ENCODE assay signal across 33 cellular contexts in the genomic region with DNA sequence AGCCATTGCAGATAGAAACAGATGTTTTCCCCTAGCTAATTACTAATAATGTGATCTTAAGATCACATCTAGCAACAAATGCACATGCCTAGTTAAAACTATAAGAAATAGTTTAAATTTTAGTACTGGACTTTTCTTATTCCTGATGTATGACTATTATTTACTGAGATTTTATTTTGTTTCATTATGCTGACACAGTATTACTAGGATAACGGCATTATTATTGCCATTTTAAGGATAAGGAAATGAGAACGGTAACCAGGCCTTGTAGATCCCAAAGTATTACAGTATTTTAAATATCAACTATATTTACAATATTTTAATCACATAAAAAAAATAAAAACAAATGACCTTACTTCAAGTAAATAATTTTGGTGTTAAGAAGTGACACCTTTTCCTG.
"Had no signal": no experiment of that assay in that cellular context is flagged by ENCODE, and none has a peak within 500 bp of the region (broad histone marks: within the 10 kb centered on the region; RNA-seq: fewer than 3 reads in every experiment).

No MANE protein-coding gene starts in this region.

- FAIRE-seq: astrocyte, bronchial epithelial cell, colon had no signal

- H3K36me3 ChIP-seq: adrenal gland, ascending aorta, brain microvascular endothelial cell, breast epithelium, cardiac muscle cell had no signal

- DNase-seq: activated effector memory CD4-positive, alpha-beta T cell treated with anti-CD3 and anti-CD28 coated beads, Interleukin-2, amount 50 U/mL, for 16 hours; activated effector memory CD4-positive, alpha-beta T cell treated with Interleukin-2 at 50 U/mL for 16 hours; activated gamma-delta T cell; activated gamma-delta T cell treated with Interleukin-2 at 50 U/mL for 16 hours; activated naive CD4-positive, alpha-beta T cell; activated naive CD4-positive, alpha-beta T cell treated with anti-CD3 and anti-CD28 coated beads for 36 hours; activated naive CD4-positive, alpha-beta T cell treated with anti-CD3 and anti-CD28 coated beads, Interleukin-2, amount 10 ng/mL, durations not matched to agents 7 days and 5 days; activated naive CD4-positive, alpha-beta T cell treated with anti-CD3 and anti-CD28 coated beads, Interleukin-2, amount 50 U/mL, for 16 hours; activated naive CD4-positive, alpha-beta T cell treated with Interleukin-2 at 50 U/mL for 16 hours; activated naive CD8-positive, alpha-beta T cell treated with anti-CD3 and anti-CD28 coated beads for 36 hours; activated naive CD8-positive, alpha-beta T cell treated with anti-CD3 and anti-CD28 coated beads, Interleukin-2, amount 10 ng/mL, durations not matched to agents 7 days and 5 days; activated naive CD8-positive, alpha-beta T cell treated with anti-CD3 and anti-CD28 coated beads, Interleukin-2, amount 50 U/mL, for 24 hours; activated T-cell treated with anti-CD3 and anti-CD28 coated beads, Interleukin-2, amount 50 U/mL, for 4 hours; activated T-cell treated with anti-CD3 and anti-CD28 coated beads, Interleukin-2, amount 50 U/mL, for 48 hours; activated T-cell treated with anti-CD3 and anti-CD28 coated beads, Interleukin-2, amount 50 U/mL, for 72 hours; adrenal gland; amniotic stem cell; amygdala; anterior cingulate cortex; aorta; body of pancreas; brain microvascular endothelial cell; caudate nucleus; central memory CD4-positive, alpha-beta T cell; cerebellar nuclear complex had no signal

- ATAC-seq: activated naive CD4-positive, alpha-beta T cell treated with anti-CD3 and anti-CD28 coated beads, Interleukin-2, amount 50 U/mL, for 72 hours; activated naive CD8-positive, alpha-beta T cell treated with anti-CD3 and anti-CD28 coated beads, Interleukin-2, amount 50 U/mL, for 24 hours; activated T-cell treated with anti-CD3 and anti-CD28 coated beads, Interleukin-2, amount 50 U/mL, for 4 hours; activated T-cell treated with anti-CD3 and anti-CD28 coated beads, Interleukin-2, amount 50 U/mL, for 72 hours; activated T-helper 17 cell treated with anti-CD3 and anti-CD28 coated beads, Interleukin-2, amount 50 U/mL, for 72 hours; body of pancreas had no signal

- H3K4me3 ChIP-seq: adrenal gland, ascending aorta, body of pancreas, breast epithelium, cardiac muscle cell had no signal

- H3K27me3 ChIP-seq: adrenal gland, ascending aorta, body of pancreas, brain microvascular endothelial cell, breast epithelium, cardiac muscle cell had no signal

- H3K9me3 ChIP-seq: adrenal gland, ascending aorta, body of pancreas had no signal

- H3K27ac ChIP-seq: adrenal gland, ascending aorta, body of pancreas, brain microvascular endothelial cell, breast epithelium, cardiac muscle cell had no signal

- H3K4me1 ChIP-seq: ascending aorta, body of pancreas, breast epithelium had no signal
